ENCODE assay signal across 8 cellular contexts in the genomic region with DNA sequence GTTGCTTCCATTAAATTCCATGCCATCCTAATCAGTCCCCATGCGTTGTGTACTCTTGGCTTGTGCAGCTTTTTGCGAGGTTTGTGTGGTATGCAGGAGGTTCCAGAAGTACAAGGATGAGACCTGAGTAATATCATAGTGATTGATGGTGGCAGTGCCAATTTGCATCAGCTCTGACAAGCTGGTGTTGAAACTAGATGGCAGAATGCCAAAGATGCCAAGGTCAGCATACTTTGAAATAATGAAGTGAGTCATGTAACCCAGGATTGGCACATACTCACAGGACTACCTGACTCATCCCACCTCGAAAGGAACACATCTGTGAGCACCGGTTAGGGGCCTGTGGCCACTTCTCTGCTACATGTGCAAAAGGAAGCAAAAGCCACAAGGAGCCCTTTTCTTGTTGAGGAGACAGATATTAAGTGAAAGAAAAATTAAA. TPM values are rescaled to one million over a fixed set of nuclear protein-coding genes. Genes with fewer than 3 reads are reported as not detected.
DNase-seq lines count a peak whose midpoint lies in the region; ATAC-seq and TF ChIP-seq lines count a peak whose summit lies in the region.

No MANE protein-coding gene starts in this region.

- H3K18ac ChIP-seq in IMR-90 (ENCODE audit: low read depth, low read length) = no peak overlapping the region

- H2AFZ ChIP-seq in IMR-90 (replicated peaks; ENCODE audit: low read length, poor library complexity) = no peak overlapping the region

- dilution Hi-C loops in IMR-90 (cut with HindIII; ENCODE audit: low sequenced_read_pairs, unreplicated experiment) = no loop called here

- H3K79me1 ChIP-seq in IMR-90 (ENCODE audit: low read depth in 1 of 2, low read length in 2 of 2) = peaks cover 0 to 5% of the 10 kb centered on the region in 2 experiments; a peak in 2 of 4 replicates

- no peak overlapping the region for H2BK20ac ChIP-seq in IMR-90 (ENCODE audit: low read depth, low read length)

- no peaks in the 10 kb centered on the region for H4K20me1 ChIP-seq in IMR-90 (ENCODE audit: insufficient read depth, low read length)

- POLR2A ChIA-PET in IMR-90 (lab: Charles Lee; ENCODE audit: unreplicated experiment) = no interaction called here

- no peak overlapping the region for H3K4me3 ChIP-seq in IMR-90 (ENCODE audit: insufficient read depth, low read depth, low read length)

- no peak overlapping the region for H2BK5ac ChIP-seq in IMR-90 (ENCODE audit: low read depth, low read length, poor library complexity, severe bottlenecking)

- no peak overlapping the region for H4K91ac ChIP-seq in IMR-90 (ENCODE audit: insufficient read depth, low read depth, low read length)

- no peak overlapping the region for H2BK120ac ChIP-seq in IMR-90 (ENCODE audit: low read depth, low read length)

- H3K4ac ChIP-seq in IMR-90 (ENCODE audit: low read depth, low read length) = no peak overlapping the region

- H4K5ac ChIP-seq in IMR-90 (ENCODE audit: low read depth, low read length) = no peak overlapping the region

- in situ Hi-C loops in Caki2 (cut with HindIII; ENCODE audit: low pct_unique_long_range_greater_than_20kb, low sequenced_read_pairs) (no loop called here), IMR-90 (cut with MboI; ENCODE audit: low sequenced_read_pairs) (no loop called here)

- ATAC-seq in GM21529 (IDR thresholded peaks at IDR 0.05; ENCODE audit: unreplicated experiment) = peak; percentile 82
- peak; percentile 38 for ATAC-seq in IMR-90 (ENCODE audit: low read depth)

- TF ChIP-seq RAD21 in IMR-90 (IDR thresholded peaks at IDR 0.05; ENCODE audit: low read length) = no peak

- H3K9me3 ChIP-seq in IMR-90 (ENCODE audit: control insufficient read depth, insufficient read depth, low read length) = no peaks in the 10 kb centered on the region

- no peak overlapping the region for H3K9ac ChIP-seq in IMR-90 (ENCODE audit: low read depth, low read length)

- no peak overlapping the region for H3K4me2 ChIP-seq in IMR-90 (ENCODE audit: low read depth, low read length)

- no peak overlapping the region for H3K27ac ChIP-seq in IMR-90 (ENCODE audit: insufficient read depth, low read length)
- H3K27ac ChIP-seq in substantia nigra (ENCODE audit: low read depth, low read length, poor library complexity, severe bottlenecking) = peak overlapping the region; percentile 67

- no peak for TF ChIP-seq POLR2A in IMR-90 (IDR thresholded peaks at IDR 0.05; ENCODE audit: low read depth, low read length)

- no peak overlapping the region for H3K56ac ChIP-seq in IMR-90 (ENCODE audit: extremely low read depth, insufficient read depth, low read length)

- no peak overlapping the region for H3K23ac ChIP-seq in IMR-90 (ENCODE audit: low read depth, low read length)

- H3K14ac ChIP-seq in IMR-90 (replicated peaks; ENCODE audit: low read depth, low read length) = no peak overlapping the region

- peaks cover 4% of the 10 kb centered on the region for H3K9me1 ChIP-seq in IMR-90 (ENCODE audit: insufficient read depth, low read length)

- no peak overlapping the region for H4K8ac ChIP-seq in IMR-90 (ENCODE audit: low read depth in 2 of 2, low read length in 2 of 2)

- CTCF ChIA-PET in IMR-90 (lab: Yijun Ruan, JAX) = interaction anchor here (0.7 kb wide), 1 partner anchor 124 kb away, joined by 4 read pairs; no protein-coding TSS in a partner anchor

- TF ChIP-seq CTCF in IMR-90 (conservative IDR thresholded peaks at IDR 0.05; ENCODE audit: low read depth, low read length) = no peak

- intact Hi-C loops in IMR-90 (cut with micrococcal nuclease) = no loop called here

- H3K27me3 ChIP-seq in IMR-90 (ENCODE audit: control insufficient read depth, insufficient read depth, low read length) = no peaks in the 10 kb centered on the region

- H2AK9ac ChIP-seq in IMR-90 (replicated peaks; ENCODE audit: low read depth, low read length, poor library complexity) = no peak overlapping the region

- H2BK15ac ChIP-seq in IMR-90 (ENCODE audit: low read depth, low read length) = no peak overlapping the region

- H3K4me1 ChIP-seq in IMR-90 (ENCODE audit: control insufficient read depth, insufficient read depth, low read length) = peaks cover 13% of the 10 kb centered on the region; the same call in 1 of the 2 replicates

- peak; percentile 91 for DNase-seq in Caki2 (ENCODE audit: low read depth)
- peak; percentile 78 for DNase-seq in IMR-90
- DNase-seq in T-helper 22 cell (ENCODE audit: low read depth) = peak; percentile 75
- DNase-seq in brain pericyte (ENCODE audit: low read depth, low spot score) = peak; percentile 37
- DNase-seq in lung microvascular endothelial cell (ENCODE audit: low read depth in 2 of 2) = peak; percentile 77 to 84
- DNase-seq in substantia nigra (lab: John Stamatoyannopoulos, UW) = peak in 5 of 49 donors; percentile 8 to 84 (median 27)
- no peak for DNase-seq in NCI-H524 treated with DMSO at 0.1 percent for 48 hours (lab: John Stamatoyannopoulos, UW)

- H2AK5ac ChIP-seq in IMR-90 (ENCODE audit: low read depth, low read length) = no peak overlapping the region

- BruUV-seq in IMR-90 (replicated peaks; lab: Mats Ljungman, UMichigan) = no TSS peak

- 86% methylated on average over 1 of the region's 4 CpGs; no CpG with 5 or more reads in 1 of the 2 experiments for WGBS in IMR-90 (ENCODE audit: extremely low coverage in 2 of 2, insufficient read length in 1 of 2), 2 experiments

- no peaks in the 10 kb centered on the region for H3K36me3 ChIP-seq in IMR-90 (ENCODE audit: control insufficient read depth, insufficient read depth, low read length)

TF ChIP-seq in IMR-90, 13 proteins besides CTCF, POLR2A, EP300 and RAD21:
- TF ChIP-seq MAFK (IDR thresholded peaks at IDR 0.05; ENCODE audit: low read depth, low read length) (peak; percentile 62), FOS (IDR thresholded peaks at IDR 0.05; ENCODE audit: low read depth, low read length) (peak; percentile 75), MXI1 (IDR thresholded peaks at IDR 0.05; ENCODE audit: borderline replicate concordance, low read depth, low read length) (no peak), CEBPB (IDR thresholded peaks at IDR 0.05; ENCODE audit: low read depth, low read length) (peak; percentile 86), RFX5 (IDR thresholded peaks at IDR 0.05; ENCODE audit: low read depth, low read length) (no peak)
TF ChIP-seq in IMR-90: peak in this region for 3.

RNA-seq across cellular contexts. Expression of a gene that starts 14.3 kb away (rescaled TPM):
- total RNA-seq in Caki2 (2014; rRNA removed; shearing (Covaris generic); ENCODE audit: low replicate concordance) = 0.57 TPM in 1 of 2 replicates, not detected in the other
- total RNA-seq in IMR-90 (2012; rRNA removed) = 2.2 and 3.1 TPM in 2 replicates
- polyA plus RNA-seq in IMR-90 (2012; rRNA removed) = 1.6 and 2.0 TPM in 2 replicates
- 0.32 and 0.34 TPM in 2 replicates for polyA plus RNA-seq in IMR-90 (2012; cell fraction: cytosol; rRNA removed)
- 0.34 and 2.8 TPM in 2 replicates for polyA plus RNA-seq in IMR-90 (2012; cell fraction: nucleus; rRNA removed; ENCODE audit: low replicate concordance)
- total RNA-seq in lung microvascular endothelial cell = 7.2 and 21.8 TPM in 2 replicates

RNA-seq across cellular contexts. Expression of a gene that starts 42.5 kb away (rescaled TPM):
- total RNA-seq in Caki2 (2014; rRNA removed; shearing (Covaris generic); ENCODE audit: low replicate concordance) = not detected in 2 replicates
- not detected in 2 replicates for total RNA-seq in IMR-90 (2012; rRNA removed)
- polyA plus RNA-seq in IMR-90 (2012; rRNA removed) = not detected in 2 replicates
- not detected in 2 replicates for polyA plus RNA-seq in IMR-90 (2012; cell fraction: cytosol; rRNA removed)
- not detected in 2 replicates for polyA plus RNA-seq in IMR-90 (2012; cell fraction: nucleus; rRNA removed; ENCODE audit: low replicate concordance)
- total RNA-seq in lung microvascular endothelial cell = not detected in 2 replicates
